11 cellular contexts compared by ENCODE assay signal in the genomic region with DNA sequence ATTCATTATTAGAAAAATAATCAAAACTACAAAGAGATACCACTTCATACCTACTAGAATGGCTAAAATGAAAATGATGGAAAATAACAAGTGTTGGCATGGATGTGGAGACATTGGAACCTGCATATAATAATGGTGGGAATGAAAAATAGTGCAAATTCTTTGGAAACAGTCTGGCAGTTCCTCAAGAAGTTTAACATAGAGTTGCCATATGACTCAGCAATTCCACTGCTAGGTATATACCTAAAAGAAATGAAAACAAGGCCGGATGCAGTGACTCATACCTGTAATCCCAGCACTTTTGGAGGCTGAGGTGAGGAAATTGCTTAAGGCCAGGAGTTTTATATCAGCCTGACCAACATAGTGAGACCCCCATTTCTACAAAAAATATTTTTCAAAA. TPM values are rescaled to one million over a fixed set of nuclear protein-coding genes. Genes with fewer than 3 reads are reported as not detected.
DNase-seq lines count a peak whose midpoint lies in the region; ATAC-seq, FAIRE-seq and TF ChIP-seq lines count a peak whose summit lies in the region.
"Had no signal": no experiment of that assay in that cellular context is flagged by ENCODE, and none has a peak within 500 bp of the region (broad histone marks: within the 10 kb centered on the region; RNA-seq: fewer than 3 reads in every experiment).

No MANE protein-coding gene starts in this region.

- H3K9me3 ChIP-seq in K562 (replicated peaks; ENCODE audit: control insufficient read depth, insufficient read depth, low read depth, low read length) (peaks cover 13% of the 10 kb centered on the region), Peyer's patch (no peaks in the 10 kb centered on the region)
- H3K9me3 ChIP-seq: upper lobe of left lung had no signal

- intact Hi-C loops in K562 (cut with micrococcal nuclease) (no loop called here), posterior vena cava (cut with DNase I) (no loop called here), cardiac septum (cut with DNase I) (no loop called here)

- no peaks in the 10 kb centered on the region for H3K79me2 ChIP-seq in K562 (ENCODE audit: control insufficient read depth, insufficient read depth, low read length)

- 0 out of 2 replicates have a peak overlapping the region, but pooled peaks have one; percentile 10 for H2AFZ ChIP-seq in K562 (ENCODE audit: low read depth, low read length)

- FAIRE-seq in K562 (lab: Jason Lieb, UNC): no peak
- FAIRE-seq: islet of Langerhans had no signal

- H3K27me3 ChIP-seq in K562 (ENCODE audit: control insufficient read depth in 2 of 2, insufficient read depth in 2 of 2, low read length in 2 of 2) (no peaks in the 10 kb centered on the region), Peyer's patch (no peaks in the 10 kb centered on the region)
- H3K27me3 ChIP-seq: upper lobe of left lung had no signal

- H3K4me3 ChIP-seq in K562 (no peak overlapping the region), Peyer's patch (no peak overlapping the region)
- H3K4me3 ChIP-seq: upper lobe of left lung had no signal

- no TSS peak for BruUV-seq in K562 (replicated peaks; lab: Mats Ljungman, UMichigan)

- WGBS in K562 (ENCODE audit: insufficient coverage, low coverage, missing lambda C conversion rate): 33% methylated on average over 1 of the region's 1 CpG

- peak; percentile 57 for DNase-seq in DMS53 treated with DMSO at 0.1 percent for 48 hours (lab: John Stamatoyannopoulos, UW; ENCODE audit: unreplicated experiment)
- peak; percentile 43 for DNase-seq in HT-29 (ENCODE audit: low spot score)
- peak in 1 of 4 experiments; percentile 36 for DNase-seq in K562 (ENCODE audit: extremely low read depth in 1 of 4, low spot score in 3 of 4)
- no peak for DNase-seq in Peyer's patch
- no peak for DNase-seq in posterior vena cava (ENCODE audit: low spot score)
- no peak for DNase-seq in cardiac septum (ENCODE audit: low spot score)
- DNase-seq: NCI-H526, upper lobe of left lung had no signal

- H3K4me1 ChIP-seq in K562 (replicated peaks in 1 of 2; ENCODE audit: control insufficient read depth in 2 of 2, insufficient read depth in 2 of 2, low read length in 2 of 2) (peaks cover 0 to 23% of the 10 kb centered on the region in 2 experiments; a peak in 3 of 5 replicates), Peyer's patch (no peaks in the 10 kb centered on the region)

- TF ChIP-seq EP300 in K562 (IDR thresholded peaks at IDR 0.05; ENCODE audit: low read length): no peak

- no peaks in the 10 kb centered on the region for H3K9me1 ChIP-seq in K562 (ENCODE audit: control insufficient read depth, insufficient read depth, low read length)

- ATAC-seq in GM21381 (IDR thresholded peaks at IDR 0.05; ENCODE audit: unreplicated experiment): peak; percentile 65
- no peak for ATAC-seq in K562
- no peak for ATAC-seq in GM21717 (IDR thresholded peaks at IDR 0.05; ENCODE audit: unreplicated experiment)

- H4K20me1 ChIP-seq in K562 (replicated peaks; ENCODE audit: control insufficient read depth, insufficient read depth, low read length): no peaks in the 10 kb centered on the region

- H3K27ac ChIP-seq in K562 (ENCODE audit: extremely low read depth, low read depth, low read length) (no peak overlapping the region), Peyer's patch (no peak overlapping the region)
- H3K27ac ChIP-seq: upper lobe of left lung had no signal

- H3K9ac ChIP-seq in K562 (ENCODE audit: insufficient read depth in 1 of 2, low read depth in 2 of 2, low read length in 2 of 2): no peak overlapping the region

- no peak for TF ChIP-seq RAD21 in K562 (CRISPR knock-in tag; conservative IDR thresholded peaks at IDR 0.05 in 1 of 2, IDR thresholded peaks at IDR 0.05 in 1 of 2)

- H3K4me2 ChIP-seq in K562 (ENCODE audit: insufficient read depth, low read length): no peak overlapping the region

- TF ChIP-seq CTCF in K562 (IDR thresholded peaks at IDR 0.05 in 2 of 3, conservative IDR thresholded peaks at IDR 0.05 in 1 of 3; ENCODE audit: insufficient read depth in 2 of 3, low read depth in 1 of 3, low read length in 3 of 3) (no peak), Peyer's patch (IDR thresholded peaks at IDR 0.05) (no peak)

- in situ Hi-C loops in K562 (cut with MboI): no loop called here

- no peaks in the 10 kb centered on the region for H3K36me3 ChIP-seq in K562 (ENCODE audit: control insufficient read depth, insufficient read depth, low read length)
- H3K36me3 ChIP-seq in Peyer's patch: no peaks in the 10 kb centered on the region
- H3K36me3 ChIP-seq: upper lobe of left lung had no signal

- CTCF ChIA-PET in K562 (lab: Yijun Ruan, JAX; ENCODE audit: low intra/inter-chr PET ratio): no interaction called here

- TF ChIP-seq POLR2A in K562 (conservative IDR thresholded peaks at IDR 0.05) (no peak), Peyer's patch (IDR thresholded peaks at IDR 0.05) (no peak)

- POLR2A ChIA-PET in K562 (lab: Yijun Ruan, JAX): no interaction called here

TF ChIP-seq in K562, 482 proteins besides CTCF, POLR2A, EP300 and RAD21 (continues in another document):
- TF ChIP-seq NFE2L1 (tag; IDR thresholded peaks at IDR 0.05; ENCODE audit: borderline replicate concordance, low read depth) (peak; percentile 69), SRSF7 (optimal IDR thresholded peaks at IDR 0.05; ENCODE audit: low read depth, low read length) (no peak), C11orf30 (IDR thresholded peaks at IDR 0.05; ENCODE audit: low read depth) (peak; percentile 72), MAFG (tag; conservative IDR thresholded peaks at IDR 0.05) (peak; percentile 71), ZNF124 (CRISPR knock-in tag; IDR thresholded peaks at IDR 0.05) (no peak), FOSL1 (tag; conservative IDR thresholded peaks at IDR 0.05) (peak; percentile 30; the same call in 1 of the 2 replicates), TGIF2 (CRISPR knock-in tag; IDR thresholded peaks at IDR 0.05) (no peak), DMBX1 (CRISPR knock-in tag; IDR thresholded peaks at IDR 0.05; ENCODE audit: borderline replicate concordance) (no peak), ZNF586 (CRISPR knock-in tag; conservative IDR thresholded peaks at IDR 0.05) (no peak)
- TF ChIP-seq, protein P1, sequence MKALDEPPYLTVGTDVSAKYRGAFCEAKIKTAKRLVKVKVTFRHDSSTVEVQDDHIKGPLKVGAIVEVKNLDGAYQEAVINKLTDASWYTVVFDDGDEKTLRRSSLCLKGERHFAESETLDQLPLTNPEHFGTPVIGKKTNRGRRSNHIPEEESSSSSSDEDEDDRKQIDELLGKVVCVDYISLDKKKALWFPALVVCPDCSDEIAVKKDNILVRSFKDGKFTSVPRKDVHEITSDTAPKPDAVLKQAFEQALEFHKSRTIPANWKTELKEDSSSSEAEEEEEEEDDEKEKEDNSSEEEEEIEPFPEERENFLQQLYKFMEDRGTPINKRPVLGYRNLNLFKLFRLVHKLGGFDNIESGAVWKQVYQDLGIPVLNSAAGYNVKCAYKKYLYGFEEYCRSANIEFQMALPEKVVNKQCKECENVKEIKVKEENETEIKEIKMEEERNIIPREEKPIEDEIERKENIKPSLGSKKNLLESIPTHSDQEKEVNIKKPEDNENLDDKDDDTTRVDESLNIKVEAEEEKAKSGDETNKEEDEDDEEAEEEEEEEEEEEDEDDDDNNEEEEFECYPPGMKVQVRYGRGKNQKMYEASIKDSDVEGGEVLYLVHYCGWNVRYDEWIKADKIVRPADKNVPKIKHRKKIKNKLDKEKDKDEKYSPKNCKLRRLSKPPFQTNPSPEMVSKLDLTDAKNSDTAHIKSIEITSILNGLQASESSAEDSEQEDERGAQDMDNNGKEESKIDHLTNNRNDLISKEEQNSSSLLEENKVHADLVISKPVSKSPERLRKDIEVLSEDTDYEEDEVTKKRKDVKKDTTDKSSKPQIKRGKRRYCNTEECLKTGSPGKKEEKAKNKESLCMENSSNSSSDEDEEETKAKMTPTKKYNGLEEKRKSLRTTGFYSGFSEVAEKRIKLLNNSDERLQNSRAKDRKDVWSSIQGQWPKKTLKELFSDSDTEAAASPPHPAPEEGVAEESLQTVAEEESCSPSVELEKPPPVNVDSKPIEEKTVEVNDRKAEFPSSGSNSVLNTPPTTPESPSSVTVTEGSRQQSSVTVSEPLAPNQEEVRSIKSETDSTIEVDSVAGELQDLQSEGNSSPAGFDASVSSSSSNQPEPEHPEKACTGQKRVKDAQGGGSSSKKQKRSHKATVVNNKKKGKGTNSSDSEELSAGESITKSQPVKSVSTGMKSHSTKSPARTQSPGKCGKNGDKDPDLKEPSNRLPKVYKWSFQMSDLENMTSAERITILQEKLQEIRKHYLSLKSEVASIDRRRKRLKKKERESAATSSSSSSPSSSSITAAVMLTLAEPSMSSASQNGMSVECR (CRISPR knock-in tag; IDR thresholded peaks at IDR 0.05): no peak

RNA-seq across cellular contexts. Expression of a gene that starts 41.6 kb away (rescaled TPM):
- 5.1 and 8.4 TPM in 2 replicates for total RNA-seq in HT-29 (2014; rRNA removed; shearing (Covaris generic))
- total RNA-seq in K562 (2011; cell fraction: chromatin; rRNA removed; ENCODE audit: low replicate concordance): 3.8 and 6.9 TPM in 2 replicates
- 3.0 and 3.3 TPM in 2 replicates for total RNA-seq in K562 (2011; cell fraction: nucleolus; rRNA removed)
- 5.1 and 11.3 TPM in 2 replicates for total RNA-seq in K562 (2011; cell fraction: nucleoplasm; rRNA removed)
- 2.2 and 3.0 TPM in 2 replicates for total RNA-seq in K562 (2014; rRNA removed)
- 1.3 and 1.8 TPM in 2 replicates for total RNA-seq in K562 (2014; rRNA removed; fragmentation: Illumina TruSeq; extraction: Trizol)
- total RNA-seq in K562 (2015; rRNA removed; fragmentation: Illumina TruSeq; extraction: Trizol): 1.9 and 2.2 TPM in 2 replicates
- 3.4 and 4.1 TPM in 2 replicates for total RNA-seq in K562 (2021)
- 2.2 and 3.1 TPM in 2 replicates for polyA plus RNA-seq in K562 (2011; rRNA removed)
- polyA plus RNA-seq in K562 (2011; cell fraction: cytosol; rRNA removed): 2.8 and 3.8 TPM in 2 replicates
- polyA plus RNA-seq in K562 (2011; cell fraction: nucleus; rRNA removed): 1.4 and 2.0 TPM in 2 replicates
- polyA plus RNA-seq in K562 (2012): 5.2 and 6.5 TPM in 2 replicates
- polyA plus RNA-seq in K562 (2014; fragmentation: Illumina TruSeq; extraction: Trizol): 1.0 and 1.2 TPM in 2 replicates
- 1 to 10 TPM; 1.9 to 2.2 TPM for polyA plus RNA-seq in K562 (2014; fragmentation: Nextera tagmentation; extraction: Ambion mirVana)
- 2.0 and 3.4 TPM in 2 replicates for polyA plus RNA-seq in K562 (2014; rRNA removed)
- 1.1 and 2.8 TPM in 2 replicates for polyA minus RNA-seq in K562 (2011; rRNA and poly(A)+ RNA removed)
- polyA minus RNA-seq in K562 (2011; cell fraction: cytosol; rRNA and poly(A)+ RNA removed): 1.0 and 1.4 TPM in 2 replicates
- polyA minus RNA-seq in K562 (2011; cell fraction: nucleus; rRNA and poly(A)+ RNA removed): 2.7 and 4.7 TPM in 2 replicates
- total RNA-seq in Peyer's patch: 10 to 100 TPM in 2 of 4 donors, 1 to 10 TPM in 2; 8.4 to 14.0 (median 9.8) TPM
- 10 to 100 TPM; 16.8 to 17.0 TPM for total RNA-seq in posterior vena cava
- 86.1 TPM for total RNA-seq in cardiac septum

Comparison
In these comparisons a context has a peak if more than half of its experiments do, and no peak if none do; other contexts are left out.
1. DNase-seq: peak in DMS53 treated with DMSO at 0.1 percent for 48 hours (single experiment) and HT-29 (single experiment); none in Peyer's patch (0 of 3), posterior vena cava (single experiment) and cardiac septum (single experiment).